Comparison of ENCODE assay signal across 11 cellular contexts in the genomic region with DNA sequence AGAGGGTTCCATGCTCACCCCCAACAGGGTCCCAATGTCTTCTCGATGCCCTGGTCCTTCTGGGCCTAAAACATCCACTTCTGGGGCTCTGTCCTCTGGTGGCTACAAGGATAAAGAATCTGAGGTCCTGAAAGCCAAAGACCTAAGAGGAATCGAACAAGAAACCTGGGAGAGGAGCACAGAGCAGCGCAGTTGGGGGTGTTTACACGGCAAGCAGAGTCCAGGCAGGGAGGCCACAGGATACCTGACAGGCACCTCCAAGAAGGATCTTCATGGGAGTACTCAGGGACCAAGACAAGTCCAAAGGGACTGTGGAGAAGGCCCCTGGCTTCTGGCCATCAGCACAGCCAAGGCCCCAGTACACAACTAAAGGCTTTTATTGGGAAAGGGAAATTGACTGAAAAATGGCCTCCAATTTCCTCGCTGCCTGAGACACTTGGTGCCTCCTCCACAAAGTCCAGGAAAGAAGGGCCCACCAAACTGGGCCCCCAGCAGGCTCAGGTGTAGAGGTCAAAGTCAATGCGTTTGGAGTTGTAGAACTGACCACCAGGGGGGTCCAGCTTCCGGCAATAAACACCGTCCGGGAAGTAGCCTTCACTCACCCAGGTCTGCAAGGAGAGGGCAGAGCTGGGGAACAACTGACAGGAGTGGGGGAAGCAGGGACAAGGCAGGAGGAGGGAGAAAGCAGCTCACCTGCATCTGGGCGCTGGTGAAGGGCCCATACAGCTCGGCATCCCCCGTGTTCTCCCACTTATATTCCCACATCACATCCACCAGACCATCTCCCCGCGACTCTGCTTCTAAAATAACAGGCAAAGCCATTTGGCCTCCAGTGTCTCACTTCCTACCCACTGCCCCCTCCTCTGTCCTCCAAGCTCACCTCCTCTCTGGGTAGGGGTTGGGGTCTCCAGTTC. TPM values are rescaled to one million over a fixed set of nuclear protein-coding genes. Genes with fewer than 3 reads are reported as not detected.
A peak's percentile ranks its signal among the peaks of the same experiment; 100 is the strongest.
DNase-seq lines count a peak whose midpoint lies in the region; ATAC-seq and TF ChIP-seq lines count a peak whose summit lies in the region.
"Had no signal": no experiment of that assay in that cellular context is flagged by ENCODE, and none has a peak within 500 bp of the region (broad histone marks: within the 10 kb centered on the region; RNA-seq: fewer than 3 reads in every experiment).

No MANE protein-coding gene starts in this region.

- H3K4me3 Mint-ChIP-seq in endodermal cell = peak overlapping the region; percentile 96

- peaks cover 7% of the 10 kb centered on the region for H3F3A ChIP-seq in OCI-LY1 (ENCODE audit: insufficient read depth, low read length)

- H2AK5ac ChIP-seq in neuronal stem cell (ENCODE audit: low read depth, low read length) = no peak overlapping the region

- H3K27ac ChIP-seq in BLaER1 = no peak overlapping the region
- H3K27ac ChIP-seq in OCI-LY1 (ENCODE audit: low read depth, low read length, poor library complexity, severe bottlenecking) = peak overlapping the region; percentile 99
- no peak overlapping the region for H3K27ac ChIP-seq in endodermal cell (ENCODE audit: low read depth, low read length)
- H3K27ac ChIP-seq in neuronal stem cell (replicated peaks; ENCODE audit: low read length) = no peak overlapping the region

- H3K27me3 ChIP-seq in BLaER1 = no peaks in the 10 kb centered on the region
- no peaks in the 10 kb centered on the region for H3K27me3 ChIP-seq in OCI-LY1 (ENCODE audit: insufficient read depth, low read length)
- H3K27me3 ChIP-seq in endodermal cell (ENCODE audit: control insufficient read depth, insufficient read depth, low read length, poor library complexity, severe bottlenecking) = no peaks in the 10 kb centered on the region
- no peaks in the 10 kb centered on the region for H3K27me3 ChIP-seq in neuronal stem cell (ENCODE audit: control insufficient read depth in 3 of 3, insufficient read depth in 3 of 3, low read depth in 1 of 3, low read length in 3 of 3)

- peaks cover 14% of the 10 kb centered on the region for H3K79me1 ChIP-seq in neuronal stem cell (ENCODE audit: low read depth, low read length)

- no peak overlapping the region for H4K8ac ChIP-seq in neuronal stem cell (ENCODE audit: low read depth, low read length)

- peaks cover 72% of the 10 kb centered on the region for H3K4me1 ChIP-seq in BLaER1
- H3K4me1 ChIP-seq in OCI-LY1 (ENCODE audit: insufficient read depth, low read length, severe bottlenecking) = peaks cover 84% of the 10 kb centered on the region
- H3K4me1 ChIP-seq in endodermal cell (ENCODE audit: control insufficient read depth, insufficient read depth, low read length) = peaks cover 9% of the 10 kb centered on the region
- peaks cover 8 to 10% of the 10 kb centered on the region in 2 donors for H3K4me1 ChIP-seq in neuronal stem cell (ENCODE audit: control insufficient read depth in 2 of 2, insufficient read depth in 1 of 2, low read depth in 1 of 2, low read length in 2 of 2)

- H2AFZ ChIP-seq in OCI-LY1 (ENCODE audit: low read length) (no peak overlapping the region), neuronal stem cell (ENCODE audit: low read length) (no peak overlapping the region)

- no peaks in the 10 kb centered on the region for H3K27me3 Mint-ChIP-seq in endodermal cell (ENCODE audit: insufficient read depth)

- no peak overlapping the region for H3K14ac ChIP-seq in neuronal stem cell (ENCODE audit: low read length)

- H3K36me3 ChIP-seq in BLaER1 = peaks cover 57% of the 10 kb centered on the region
- peaks cover 52% of the 10 kb centered on the region for H3K36me3 ChIP-seq in OCI-LY1 (ENCODE audit: insufficient read depth, low read length)
- peaks cover 56% of the 10 kb centered on the region for H3K36me3 ChIP-seq in endodermal cell (ENCODE audit: control insufficient read depth, insufficient read depth, low read length)
- H3K36me3 ChIP-seq in neuronal stem cell (replicated peaks in 1 of 2; ENCODE audit: control insufficient read depth in 2 of 2, insufficient read depth in 2 of 2, low read length in 2 of 2) = peaks cover 39 to 53% of the 10 kb centered on the region in 2 donors

- peak overlapping the region; percentile 47 for H3K23ac ChIP-seq in neuronal stem cell (ENCODE audit: low read depth, low read length, poor library complexity)

- H4K91ac ChIP-seq in neuronal stem cell (ENCODE audit: low read depth, low read length, poor library complexity) = no peak overlapping the region

- H4K20me1 ChIP-seq in BLaER1 (peaks cover 27% of the 10 kb centered on the region), OCI-LY1 (ENCODE audit: insufficient read depth, low read length) (no peaks in the 10 kb centered on the region)

- no peak overlapping the region for H2BK120ac ChIP-seq in neuronal stem cell (ENCODE audit: low read depth, low read length)

- H3K9me3 ChIP-seq in BLaER1 (no peaks in the 10 kb centered on the region), OCI-LY1 (ENCODE audit: low read length) (no peaks in the 10 kb centered on the region), endodermal cell (ENCODE audit: control insufficient read depth, low read length) (no peaks in the 10 kb centered on the region), neuronal stem cell (replicated peaks in 1 of 2; ENCODE audit: control insufficient read depth in 2 of 2, insufficient read depth in 1 of 2, low read depth in 1 of 2, low read length in 2 of 2) (no peaks in the 10 kb centered on the region)

- H2BK15ac ChIP-seq in neuronal stem cell (ENCODE audit: low read length) = no peak overlapping the region

- H3K4ac ChIP-seq in neuronal stem cell (ENCODE audit: low read length) = no peak overlapping the region

- WGBS in endodermal cell (ENCODE audit: insufficient coverage in 1 of 2, insufficient read length in 1 of 2), 2 experiments = 92 to 95% methylated on average over 5 to 11 of the region's 14 CpGs
- no CpG with 5 or more reads among the region's 14 CpGs for WGBS in neuronal stem cell (ENCODE audit: extremely low coverage in 2 of 2, insufficient read length in 2 of 2, insufficient replicate concordance in 1 of 2), 2 donors

- DNase-seq in endodermal cell (peak; percentile 68), neuronal stem cell (ENCODE audit: low spot score) (no peak), NCI-H774 (lab: John Stamatoyannopoulos, UW) (no peak), amniotic stem cell (lab: John Stamatoyannopoulos, UW) (no peak), NCI-H345 (lab: John Stamatoyannopoulos, UW) (no peak)
- DNase-seq: NCI-H510A; stimulated activated naive CD8-positive, alpha-beta T cell treated with anti-CD3 and anti-CD28 coated beads, Interleukin-15, Interleukin-2, amounts not matched to agents 100 U/mL and 50 U/mL, for 24 hours had no signal

- H2BK12ac ChIP-seq in neuronal stem cell (ENCODE audit: low read length) = no peak overlapping the region

- no peaks in the 10 kb centered on the region for H3K9me2 ChIP-seq in OCI-LY1 (ENCODE audit: low read depth, low read length)

- H3K9ac ChIP-seq in BLaER1 = peak overlapping the region; percentile 15; the same call in 1 of the 2 replicates
- no peak overlapping the region for H3K9ac ChIP-seq in OCI-LY1 (ENCODE audit: low read length)
- H3K9ac ChIP-seq in endodermal cell (ENCODE audit: extremely low read depth, low read length, poor library complexity, severe bottlenecking) = no peak overlapping the region
- no peak overlapping the region for H3K9ac ChIP-seq in neuronal stem cell (ENCODE audit: low read depth, low read length, poor library complexity)

- ATAC-seq in HG02610 (IDR thresholded peaks at IDR 0.05; ENCODE audit: unreplicated experiment) = no peak
- ATAC-seq: stimulated activated naive CD8-positive, alpha-beta T cell treated with anti-CD3 and anti-CD28 coated beads, Interleukin-15, Interleukin-2, amounts not matched to agents 100 U/mL and 50 U/mL, for 24 hours had no signal

- H3K79me2 ChIP-seq in OCI-LY1 (ENCODE audit: insufficient read depth, low read length) = peaks cover 10% of the 10 kb centered on the region; the same call in 1 of the 2 replicates

- H3K4me1 Mint-ChIP-seq in endodermal cell = peaks cover 14% of the 10 kb centered on the region

- peak; percentile 41; the same call in 1 of the 2 replicates for TF ChIP-seq CTCF in OCI-LY1 (IDR thresholded peaks at IDR 0.05; ENCODE audit: low read length)
- peak; percentile 67 for TF ChIP-seq CTCF in endodermal cell (conservative IDR thresholded peaks at IDR 0.05)

- H3K4me2 ChIP-seq in BLaER1 (no peak overlapping the region), OCI-LY1 (ENCODE audit: low read length) (peak overlapping the region; percentile 87), neuronal stem cell (ENCODE audit: insufficient read depth, low read length, poor library complexity, severe bottlenecking) (no peak overlapping the region)

- no peak overlapping the region for H3K18ac ChIP-seq in neuronal stem cell (ENCODE audit: low read length)

- no peaks in the 10 kb centered on the region for H3K9me3 Mint-ChIP-seq in endodermal cell

- peak overlapping the region; percentile 55 for H3K27ac Mint-ChIP-seq in endodermal cell

- peaks cover 43% of the 10 kb centered on the region for H3K36me3 Mint-ChIP-seq in endodermal cell (ENCODE audit: low read depth)

- H3K4me3 ChIP-seq in BLaER1 = no peak overlapping the region
- peak overlapping the region; percentile 94 for H3K4me3 ChIP-seq in OCI-LY1 (ENCODE audit: low read depth, low read length, poor library complexity, severe bottlenecking)
- no peak overlapping the region for H3K4me3 ChIP-seq in endodermal cell (ENCODE audit: low read length)
- no peak overlapping the region for H3K4me3 ChIP-seq in neuronal stem cell (ENCODE audit: low read length in 2 of 2)

- no peak overlapping the region for H2BK5ac ChIP-seq in neuronal stem cell (ENCODE audit: low read length)

RNA-seq across cellular contexts. Expression of a gene that starts 2.4 kb away (rescaled TPM):
- 10 to 100 TPM; 75.4 to 76.0 TPM for total RNA-seq in endodermal cell
- 39.8 TPM for polyA plus RNA-seq in endodermal cell (2013, experiment 1 of 2)
- polyA plus RNA-seq in endodermal cell (2013, experiment 2 of 2) = 35.9 TPM
- polyA plus RNA-seq in neuronal stem cell (2013, experiment 1 of 2) = 31.1 TPM
- 30.6 TPM for polyA plus RNA-seq in neuronal stem cell (2013, experiment 2 of 2)

RNA-seq across cellular contexts. Expression of a gene that starts 17.5 kb away (rescaled TPM):
- 10 to 100 TPM; 30.7 to 36.3 TPM for total RNA-seq in endodermal cell
- 32.4 TPM for polyA plus RNA-seq in endodermal cell (2013, experiment 1 of 2)
- 27.8 TPM for polyA plus RNA-seq in endodermal cell (2013, experiment 2 of 2)
- polyA plus RNA-seq in neuronal stem cell (2013, experiment 1 of 2) = 18.4 TPM
- 16.8 TPM for polyA plus RNA-seq in neuronal stem cell (2013, experiment 2 of 2)

RNA-seq across cellular contexts. Expression of a gene that starts 21.9 kb away (rescaled TPM):
- 1 to 10 TPM in 1 of 2 donors, not detected in 1; 1.2 TPM for total RNA-seq in endodermal cell
- polyA plus RNA-seq in endodermal cell (2013, experiment 1 of 2) = 0.64 TPM
- 0.62 TPM for polyA plus RNA-seq in endodermal cell (2013, experiment 2 of 2)
- polyA plus RNA-seq in neuronal stem cell (2013, experiment 1 of 2) = 4.7 TPM
- 4.6 TPM for polyA plus RNA-seq in neuronal stem cell (2013, experiment 2 of 2)
- total RNA-seq: pulmonary artery endothelial cell had no signal

RNA-seq across cellular contexts. Expression of a gene that starts 29.6 kb away (rescaled TPM):
- total RNA-seq in endodermal cell = 1 to 10 TPM; 1.1 to 2.3 TPM
- polyA plus RNA-seq in endodermal cell (2013, experiment 1 of 2) = 3.3 TPM
- polyA plus RNA-seq in endodermal cell (2013, experiment 2 of 2) = 2.0 TPM
- polyA plus RNA-seq in neuronal stem cell (2013, experiment 1 of 2) = 3.9 TPM
- polyA plus RNA-seq in neuronal stem cell (2013, experiment 2 of 2) = 3.4 TPM

RNA-seq across cellular contexts. Expression of a gene that starts 42.5 kb away (rescaled TPM):
- total RNA-seq in endodermal cell = 10 to 100 TPM; 40.1 to 58.4 TPM
- 66.8 TPM for polyA plus RNA-seq in endodermal cell (2013, experiment 1 of 2)
- polyA plus RNA-seq in endodermal cell (2013, experiment 2 of 2) = 70.0 TPM
- polyA plus RNA-seq in neuronal stem cell (2013, experiment 1 of 2) = 22.2 TPM
- 21.3 TPM for polyA plus RNA-seq in neuronal stem cell (2013, experiment 2 of 2)
